Comparison of ENCODE assay signal across 11 cellular contexts in genomic region chr11:126186708-126187481, GRCh38. TPM values are rescaled to one million over a fixed set of nuclear protein-coding genes. Genes with fewer than 3 reads are reported as not detected.
DNase-seq lines count a peak whose midpoint lies in the region; ATAC-seq and TF ChIP-seq lines count a peak whose summit lies in the region.
"Had no signal": no experiment of that assay in that cellular context is flagged by ENCODE, and none has a peak within 500 bp of the region (broad histone marks: within the 10 kb centered on the region; RNA-seq: fewer than 3 reads in every experiment).

No MANE protein-coding gene starts in this region.

- no peaks in the 10 kb centered on the region for H3K4me1 Mint-ChIP-seq in HFFc6 (ENCODE audit: low read depth)

- no peak overlapping the region for H3K27ac ChIP-seq in VCaP
- H3K27ac ChIP-seq: HL-60, pancreas had no signal

- in situ Hi-C loops in KBM-7 (cut with MboI; ENCODE audit: low pct_unique_long_range_greater_than_20kb, low sequenced_read_pairs) = no loop called here

- TF ChIP-seq CTCF in HFFc6 (IDR thresholded peaks at IDR 0.05) = peak; percentile 45
- peak; percentile 62 for TF ChIP-seq CTCF in VCaP (conservative IDR thresholded peaks at IDR 0.05)

- DNase-seq in AG20443 (ENCODE audit: low spot score) (peak; percentile 41), HFFc6 (no peak), left lobe of liver (ENCODE audit: low spot score) (no peak), KBM-7 (no peak)
- no peak for DNase-seq in activated CD8-positive, alpha-beta memory T cell treated with anti-CD3 and anti-CD28 coated beads, Interleukin-2, amount 50 U/mL, for 48 hours
- DNase-seq: immature natural killer cell had no signal

- no peaks in the 10 kb centered on the region; the same call in 1 of the 2 replicates for H3K27me3 Mint-ChIP-seq in HFFc6 (ENCODE audit: insufficient read depth)

- ATAC-seq in left lobe of liver = peak; percentile 34
- no peak for ATAC-seq in HG02884 (IDR thresholded peaks at IDR 0.05; ENCODE audit: unreplicated experiment)
- ATAC-seq in esophagus mucosa = no peak

- H3K36me3 Mint-ChIP-seq in HFFc6 (ENCODE audit: low read depth) = no peaks in the 10 kb centered on the region

- no peak overlapping the region for H3K4me3 Mint-ChIP-seq in HFFc6
- H3K4me3 Mint-ChIP-seq: immature natural killer cell had no signal

- H3K27ac Mint-ChIP-seq in HFFc6 = no peak overlapping the region
- H3K27ac Mint-ChIP-seq: immature natural killer cell had no signal

- no peaks in the 10 kb centered on the region for H3K9me3 Mint-ChIP-seq in HFFc6
- H3K9me3 Mint-ChIP-seq: immature natural killer cell had no signal

RNA-seq across cellular contexts. Expression of gene RPUSD4, which starts 24.6 kb away (rescaled TPM):
- total RNA-seq in HFFc6 (2021; fragmentation: NEBNext Ultra II Directional; extraction: Animal tissue kit (Norgen Biotek cat#: 25700)) = 10 to 100 TPM; 18.8 to 20.9 (median 19.6) TPM
- 17.0 TPM for total RNA-seq in left lobe of liver
- total RNA-seq in esophagus mucosa = 18.3 TPM

RNA-seq across cellular contexts. Expression of gene FAM118B, which starts 24.7 kb away (rescaled TPM):
- 10 to 100 TPM; 16.4 to 19.6 (median 17.8) TPM for total RNA-seq in HFFc6 (2021; fragmentation: NEBNext Ultra II Directional; extraction: Animal tissue kit (Norgen Biotek cat#: 25700))
- total RNA-seq in left lobe of liver = 4.8 TPM
- 6.6 TPM for total RNA-seq in esophagus mucosa
